In genomic region chr4:7124643-7125442, GRCh38 we compare ENCODE assay signal across 9 cellular contexts. TPM values are rescaled to one million over a fixed set of nuclear protein-coding genes. Genes with fewer than 3 reads are reported as not detected.
DNase-seq lines count a peak whose midpoint lies in the region; TF ChIP-seq lines count a peak whose summit lies in the region.
"Had no signal": no experiment of that assay in that cellular context is flagged by ENCODE, and none has a peak within 500 bp of the region (broad histone marks: within the 10 kb centered on the region; RNA-seq: fewer than 3 reads in every experiment).

No MANE protein-coding gene starts in this region.

- no peaks in the 10 kb centered on the region for H3K4me1 ChIP-seq in colonic mucosa

- no peaks in the 10 kb centered on the region for H3K27me3 ChIP-seq in colonic mucosa

- H3K9me3 ChIP-seq in colonic mucosa, result no peaks in the 10 kb centered on the region

- H3K27ac ChIP-seq in colonic mucosa, result no peak overlapping the region

- intact Hi-C loops in colonic mucosa (cut with DNase I), result no loop called here
- intact Hi-C loops in Calu3 (cut with micrococcal nuclease; ENCODE audit: unreplicated experiment), result no loop called here

- DNase-seq in AG20443 (ENCODE audit: low spot score), result peak; percentile 88
- DNase-seq in NCI-H1105 (lab: John Stamatoyannopoulos, UW), result peak; percentile 61
- peak; percentile 34 for DNase-seq in colonic mucosa
- DNase-seq in mesothelial cell of epicardium (ENCODE audit: low spot score in 2 of 2, unreplicated experiment in 2 of 2), result no peak
- DNase-seq in Calu3, result no peak
- no peak for DNase-seq in NCI-H2227 (lab: John Stamatoyannopoulos, UW; ENCODE audit: unreplicated experiment)
- DNase-seq in T-helper 2 cell, result no peak
- DNase-seq in NCI-H82 (lab: John Stamatoyannopoulos, UW), result no peak
- DNase-seq: activated CD4-positive, alpha-beta T cell treated with anti-CD3 and anti-CD28 coated beads for 1 hour had no signal

- H3K36me3 ChIP-seq in colonic mucosa, result no peaks in the 10 kb centered on the region

- no peak for TF ChIP-seq CTCF in colonic mucosa (IDR thresholded peaks at IDR 0.05)
- no peak for TF ChIP-seq CTCF in mesothelial cell of epicardium (IDR thresholded peaks at IDR 0.05; ENCODE audit: unreplicated experiment)
- TF ChIP-seq CTCF in Calu3 (IDR thresholded peaks at IDR 0.05; ENCODE audit: unreplicated experiment), result no peak

- H3K27ac Mint-ChIP-seq in mesothelial cell of epicardium (peak overlapping the region; percentile 72), Calu3 (ENCODE audit: unreplicated experiment) (no peak overlapping the region)

- H3K9me3 Mint-ChIP-seq in mesothelial cell of epicardium, result no peaks in the 10 kb centered on the region
- no peaks in the 10 kb centered on the region for H3K9me3 Mint-ChIP-seq in Calu3 (ENCODE audit: low read depth, unreplicated experiment)

- H3K4me3 Mint-ChIP-seq in mesothelial cell of epicardium (no peak overlapping the region), Calu3 (ENCODE audit: low read depth, unreplicated experiment) (no peak overlapping the region)

- H3K36me3 Mint-ChIP-seq in mesothelial cell of epicardium (no peaks in the 10 kb centered on the region), Calu3 (ENCODE audit: insufficient read depth, unreplicated experiment) (no peaks in the 10 kb centered on the region)

- no TSS peak for BruUV-seq in Calu3 (replicated peaks; lab: Mats Ljungman, UMichigan)

- CTCF ChIA-PET in Calu3 (lab: Charles Lee), result no interaction called here

- no peak overlapping the region for H3K9ac ChIP-seq in colonic mucosa (ENCODE audit: low read depth in 2 of 2, low read length in 2 of 2)

- H3K4me3 ChIP-seq in colonic mucosa, result no peak overlapping the region

- H3K27me3 Mint-ChIP-seq in mesothelial cell of epicardium (ENCODE audit: low read depth) (peaks cover 3% of the 10 kb centered on the region), Calu3 (ENCODE audit: unreplicated experiment) (peaks cover 23% of the 10 kb centered on the region)

- H3K4me1 Mint-ChIP-seq in mesothelial cell of epicardium (peaks cover 8% of the 10 kb centered on the region), Calu3 (ENCODE audit: low read depth, unreplicated experiment) (no peaks in the 10 kb centered on the region)

RNA-seq across cellular contexts. Expression of gene GRPEL1, which starts 57.0 kb away (rescaled TPM):
- total RNA-seq in colonic mucosa, result 10 to 100 TPM; 45.9 to 50.9 TPM
- total RNA-seq in mesothelial cell of epicardium, result 15.5 to 17.9 TPM (median 17.3 TPM) in 3 replicates
- total RNA-seq in Calu3 (2022), result 32.2 and 40.4 TPM in 2 replicates

Comparison
In these comparisons a context has a peak if more than half of its experiments do, and no peak if none do; other contexts are left out.
1. DNase-seq: peak in AG20443 (single experiment), NCI-H1105 (single experiment) and colonic mucosa (single experiment); none in mesothelial cell of epicardium (0 of 2), Calu3 (single experiment), NCI-H2227 (single experiment), T-helper 2 cell (0 of 5) and NCI-H82 (single experiment).